Comparison of ENCODE assay signal across 10 cellular contexts in the genomic region with DNA sequence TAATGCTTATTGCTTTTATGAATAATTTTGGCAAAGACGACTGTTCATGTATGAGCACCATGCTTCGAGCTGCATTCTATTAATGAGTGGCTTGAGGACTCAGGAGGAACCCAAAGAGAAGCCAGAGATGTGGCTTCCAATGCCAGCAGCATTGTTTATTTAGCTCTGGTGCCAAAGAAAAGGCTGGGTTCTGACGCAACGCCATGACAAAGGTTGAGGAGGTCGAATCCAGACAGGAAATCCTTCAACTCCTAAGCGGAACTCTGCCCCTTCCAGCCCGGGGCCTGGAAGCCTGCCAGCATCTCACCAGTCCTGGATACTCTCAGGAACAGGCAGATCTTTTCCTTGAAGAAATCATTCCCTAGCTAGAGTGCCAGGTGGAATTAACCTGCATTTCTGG.
DNase-seq lines count a peak whose midpoint lies in the region; ATAC-seq, FAIRE-seq and TF ChIP-seq lines count a peak whose summit lies in the region.
"Had no signal": no experiment of that assay in that cellular context is flagged by ENCODE, and none has a peak within 500 bp of the region (broad histone marks: within the 10 kb centered on the region; RNA-seq: fewer than 3 reads in every experiment).

No MANE protein-coding gene starts in this region.

- no peaks in the 10 kb centered on the region for H3K36me3 ChIP-seq in Panc1 (ENCODE audit: control insufficient read depth, insufficient read depth, low read length)
- H3K36me3 ChIP-seq in effector memory CD4-positive, alpha-beta T cell (ENCODE audit: control insufficient read depth, insufficient read depth, low read length) = no peaks in the 10 kb centered on the region

- in situ Hi-C loops in Panc1 (cut with HindIII; ENCODE audit: low pct_unique_long_range_greater_than_20kb, low sequenced_read_pairs) = no loop called here

- H3K9me3 ChIP-seq in Panc1 (ENCODE audit: control insufficient read depth, insufficient read depth, low read depth, low read length) = no peaks in the 10 kb centered on the region
- H3K9me3 ChIP-seq in effector memory CD4-positive, alpha-beta T cell (ENCODE audit: control insufficient read depth, low read length) = no peaks in the 10 kb centered on the region
- H3K9me3 ChIP-seq: neutrophil had no signal

- peak; percentile 62 for DNase-seq in DMS79 (lab: John Stamatoyannopoulos, UW)
- DNase-seq in Panc1 (ENCODE audit: low read depth, low spot score) = peak; percentile 39
- peak; percentile 81 for DNase-seq in fibroblast of gingiva (ENCODE audit: low read depth)
- DNase-seq in osteocyte (ENCODE audit: extremely low spot score, unreplicated experiment) = no peak
- DNase-seq in GM12892 (ENCODE audit: insufficient read length) = no peak
- DNase-seq in pons (ENCODE audit: low spot score) = no peak
- DNase-seq in effector memory CD4-positive, alpha-beta T cell = no peak
- no peak for DNase-seq in NCI-H510A treated with DMSO at 0.1 percent for 48 hours (lab: John Stamatoyannopoulos, UW)
- DNase-seq: CD4-positive, alpha-beta T cell had no signal

- no TSS peak for BruUV-seq in Panc1 (replicated peaks; lab: Mats Ljungman, UMichigan)

- peaks cover 67% of the 10 kb centered on the region for H3K4me1 ChIP-seq in Panc1 (ENCODE audit: control insufficient read depth, insufficient read depth, low read length)
- H3K4me1 ChIP-seq in effector memory CD4-positive, alpha-beta T cell (ENCODE audit: control insufficient read depth, insufficient read depth, low read length, poor library complexity, severe bottlenecking) = no peaks in the 10 kb centered on the region

- peaks cover 63% of the 10 kb centered on the region for H3K4me1 Mint-ChIP-seq in osteocyte (ENCODE audit: unreplicated experiment)

- no peak for TF ChIP-seq CTCF in Panc1 (IDR thresholded peaks at IDR 0.05)
- no peak for TF ChIP-seq CTCF in osteocyte (IDR thresholded peaks at IDR 0.05)

- TF ChIP-seq POLR2A in GM12892 (IDR thresholded peaks at IDR 0.05; ENCODE audit: low read depth, low read length) = no peak

- FAIRE-seq in GM12892 (lab: Jason Lieb, UNC) = no peak

- CTCF ChIA-PET in Panc1 (lab: Charles Lee) = interaction anchor here (0.7 kb wide), 1 partner anchor 157 kb away, joined by 3 read pairs; no protein-coding TSS in a partner anchor

- H3K4me3 Mint-ChIP-seq in osteocyte (ENCODE audit: unreplicated experiment) = no peak overlapping the region
- H3K4me3 Mint-ChIP-seq: CD4-positive, alpha-beta T cell had no signal

- no peaks in the 10 kb centered on the region for H3K9me3 Mint-ChIP-seq in osteocyte (ENCODE audit: unreplicated experiment)
- H3K9me3 Mint-ChIP-seq: CD4-positive, alpha-beta T cell had no signal

- ATAC-seq in Panc1 = no peak

- H3K27me3 ChIP-seq in Panc1 (ENCODE audit: control insufficient read depth, insufficient read depth, low read length) = no peaks in the 10 kb centered on the region
- no peaks in the 10 kb centered on the region for H3K27me3 ChIP-seq in effector memory CD4-positive, alpha-beta T cell (replicated peaks; ENCODE audit: control insufficient read depth, insufficient read depth, low read length, poor library complexity, severe bottlenecking)
- H3K27me3 ChIP-seq: neutrophil had no signal

- POLR2A ChIA-PET in Panc1 (lab: Charles Lee) = no interaction called here

- H3K36me3 Mint-ChIP-seq in osteocyte (ENCODE audit: unreplicated experiment) = no peaks in the 10 kb centered on the region

- H3K4me3 ChIP-seq in Panc1 (ENCODE audit: low read depth in 2 of 2, low read length in 2 of 2) = no peak overlapping the region
- H3K4me3 ChIP-seq in effector memory CD4-positive, alpha-beta T cell (ENCODE audit: insufficient read depth, low read depth, low read length, poor library complexity, severe bottlenecking) = no peak overlapping the region

- peak overlapping the region; percentile 69 for H3K27ac Mint-ChIP-seq in osteocyte (ENCODE audit: unreplicated experiment)
- H3K27ac Mint-ChIP-seq: CD4-positive, alpha-beta T cell had no signal

- H3K27ac ChIP-seq in Panc1 (ENCODE audit: low read length) = peak overlapping the region; percentile 60; the same call in 1 of the 2 replicates
- no peak overlapping the region for H3K27ac ChIP-seq in effector memory CD4-positive, alpha-beta T cell (ENCODE audit: insufficient read depth, low read length, poor library complexity, severe bottlenecking)
- H3K27ac ChIP-seq: neutrophil had no signal

- intact Hi-C loops in Panc1 (cut with micrococcal nuclease; ENCODE audit: unreplicated experiment) = loop anchor here (10.0 kb wide), 1 partner anchor 130 kb away; no protein-coding TSS in a partner anchor

- no peaks in the 10 kb centered on the region for H3K27me3 Mint-ChIP-seq in osteocyte (ENCODE audit: unreplicated experiment)
- H3K27me3 Mint-ChIP-seq: CD4-positive, alpha-beta T cell had no signal

Comparison
In these comparisons a context has a peak if more than half of its experiments do, and no peak if none do; other contexts are left out.
1. DNase-seq: peak in DMS79 (single experiment), Panc1 (single experiment) and fibroblast of gingiva (single experiment); none in osteocyte (single experiment), GM12892 (single experiment), pons (single experiment), effector memory CD4-positive, alpha-beta T cell (0 of 3) and NCI-H510A treated with DMSO at 0.1 percent for 48 hours (single experiment).